ENCODE assay signal across 2 cellular contexts in the genomic region with DNA sequence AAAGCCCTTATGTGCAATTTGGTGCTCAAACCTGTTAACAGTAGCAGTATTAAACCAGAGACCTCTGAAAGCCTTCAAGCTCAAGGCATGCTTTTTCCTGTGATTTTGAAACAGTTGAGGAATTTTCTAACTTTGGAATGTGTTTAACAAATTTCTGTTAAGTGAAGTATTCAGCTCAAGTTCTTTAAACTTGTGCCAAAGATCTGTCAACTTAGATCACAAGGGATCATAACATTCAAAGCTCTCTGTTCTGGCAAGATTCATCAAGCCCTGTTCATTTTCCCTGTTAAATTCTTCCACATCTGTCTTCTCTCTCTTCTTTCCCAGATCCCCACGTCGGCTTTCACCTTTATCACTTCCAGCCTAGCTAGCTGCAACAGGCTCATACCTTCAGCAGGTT.
TF ChIP-seq lines count a peak whose summit lies in the region.

No MANE protein-coding gene starts in this region.

TF ChIP-seq in HepG2, 621 proteins besides CTCF, POLR2A, EP300 and RAD21 (continued from another document):
- no peak for TF ChIP-seq GPBP1L1 (CRISPR knock-in tag; IDR thresholded peaks at IDR 0.05)
- no peak for TF ChIP-seq MXD3 (CRISPR knock-in tag; IDR thresholded peaks at IDR 0.05)
- no peak for TF ChIP-seq ZNF552 (CRISPR knock-in tag; IDR thresholded peaks at IDR 0.05; ENCODE audit: borderline replicate concordance)
- TF ChIP-seq TFDP2 (CRISPR knock-in tag; IDR thresholded peaks at IDR 0.05), result no peak
- no peak for TF ChIP-seq MEIS2 (CRISPR knock-in tag; IDR thresholded peaks at IDR 0.05)
- TF ChIP-seq RAD51 (IDR thresholded peaks at IDR 0.05; ENCODE audit: borderline replicate concordance), result no peak
- TF ChIP-seq ZNF430 (CRISPR knock-in tag; IDR thresholded peaks at IDR 0.05), result no peak
- no peak for TF ChIP-seq ZNF761 (CRISPR knock-in tag; conservative IDR thresholded peaks at IDR 0.05)
- TF ChIP-seq, protein P1, sequence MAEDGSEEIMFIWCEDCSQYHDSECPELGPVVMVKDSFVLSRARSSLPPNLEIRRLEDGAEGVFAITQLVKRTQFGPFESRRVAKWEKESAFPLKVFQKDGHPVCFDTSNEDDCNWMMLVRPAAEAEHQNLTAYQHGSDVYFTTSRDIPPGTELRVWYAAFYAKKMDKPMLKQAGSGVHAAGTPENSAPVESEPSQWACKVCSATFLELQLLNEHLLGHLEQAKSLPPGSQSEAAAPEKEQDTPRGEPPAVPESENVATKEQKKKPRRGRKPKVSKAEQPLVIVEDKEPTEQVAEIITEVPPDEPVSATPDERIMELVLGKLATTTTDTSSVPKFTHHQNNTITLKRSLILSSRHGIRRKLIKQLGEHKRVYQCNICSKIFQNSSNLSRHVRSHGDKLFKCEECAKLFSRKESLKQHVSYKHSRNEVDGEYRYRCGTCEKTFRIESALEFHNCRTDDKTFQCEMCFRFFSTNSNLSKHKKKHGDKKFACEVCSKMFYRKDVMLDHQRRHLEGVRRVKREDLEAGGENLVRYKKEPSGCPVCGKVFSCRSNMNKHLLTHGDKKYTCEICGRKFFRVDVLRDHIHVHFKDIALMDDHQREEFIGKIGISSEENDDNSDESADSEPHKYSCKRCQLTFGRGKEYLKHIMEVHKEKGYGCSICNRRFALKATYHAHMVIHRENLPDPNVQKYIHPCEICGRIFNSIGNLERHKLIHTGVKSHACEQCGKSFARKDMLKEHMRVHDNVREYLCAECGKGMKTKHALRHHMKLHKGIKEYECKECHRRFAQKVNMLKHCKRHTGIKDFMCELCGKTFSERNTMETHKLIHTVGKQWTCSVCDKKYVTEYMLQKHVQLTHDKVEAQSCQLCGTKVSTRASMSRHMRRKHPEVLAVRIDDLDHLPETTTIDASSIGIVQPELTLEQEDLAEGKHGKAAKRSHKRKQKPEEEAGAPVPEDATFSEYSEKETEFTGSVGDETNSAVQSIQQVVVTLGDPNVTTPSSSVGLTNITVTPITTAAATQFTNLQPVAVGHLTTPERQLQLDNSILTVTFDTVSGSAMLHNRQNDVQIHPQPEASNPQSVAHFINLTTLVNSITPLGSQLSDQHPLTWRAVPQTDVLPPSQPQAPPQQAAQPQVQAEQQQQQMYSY (CRISPR knock-in tag; IDR thresholded peaks at IDR 0.05), result no peak
TF ChIP-seq in HepG2: peak in this region for 0.

TF ChIP-seq in WTC11, 78 proteins besides CTCF, POLR2A, EP300 and RAD21:
- TF ChIP-seq, protein P2, sequence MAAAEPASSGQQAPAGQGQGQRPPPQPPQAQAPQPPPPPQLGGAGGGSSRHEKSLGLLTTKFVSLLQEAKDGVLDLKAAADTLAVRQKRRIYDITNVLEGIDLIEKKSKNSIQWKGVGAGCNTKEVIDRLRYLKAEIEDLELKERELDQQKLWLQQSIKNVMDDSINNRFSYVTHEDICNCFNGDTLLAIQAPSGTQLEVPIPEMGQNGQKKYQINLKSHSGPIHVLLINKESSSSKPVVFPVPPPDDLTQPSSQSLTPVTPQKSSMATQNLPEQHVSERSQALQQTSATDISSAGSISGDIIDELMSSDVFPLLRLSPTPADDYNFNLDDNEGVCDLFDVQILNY (CRISPR knock-in tag; IDR thresholded peaks at IDR 0.05), result no peak
- TF ChIP-seq ZBTB21 (CRISPR knock-in tag; IDR thresholded peaks at IDR 0.05; ENCODE audit: borderline replicate concordance) (no peak), HMGA2 (CRISPR knock-in tag; IDR thresholded peaks at IDR 0.05) (no peak), JAZF1 (CRISPR knock-in tag; IDR thresholded peaks at IDR 0.05) (no peak), ZNF416 (CRISPR knock-in tag; IDR thresholded peaks at IDR 0.05) (no peak), JUN (CRISPR knock-in tag; IDR thresholded peaks at IDR 0.05) (no peak), CBFB (CRISPR knock-in tag; IDR thresholded peaks at IDR 0.05; ENCODE audit: low read depth) (no peak), ZNF219 (CRISPR knock-in tag; IDR thresholded peaks at IDR 0.05; ENCODE audit: borderline replicate concordance) (no peak), CREB1 (CRISPR knock-in tag; IDR thresholded peaks at IDR 0.05) (no peak), E2F4 (CRISPR knock-in tag; IDR thresholded peaks at IDR 0.05; ENCODE audit: borderline replicate concordance, low read depth) (no peak), SOX15 (CRISPR knock-in tag; IDR thresholded peaks at IDR 0.05) (no peak), ATF6 (CRISPR knock-in tag; IDR thresholded peaks at IDR 0.05) (no peak), ESRRA (CRISPR knock-in tag; IDR thresholded peaks at IDR 0.05; ENCODE audit: borderline replicate concordance) (no peak), TEAD4 (CRISPR knock-in tag; IDR thresholded peaks at IDR 0.05) (no peak)
- TF ChIP-seq, protein P3, sequence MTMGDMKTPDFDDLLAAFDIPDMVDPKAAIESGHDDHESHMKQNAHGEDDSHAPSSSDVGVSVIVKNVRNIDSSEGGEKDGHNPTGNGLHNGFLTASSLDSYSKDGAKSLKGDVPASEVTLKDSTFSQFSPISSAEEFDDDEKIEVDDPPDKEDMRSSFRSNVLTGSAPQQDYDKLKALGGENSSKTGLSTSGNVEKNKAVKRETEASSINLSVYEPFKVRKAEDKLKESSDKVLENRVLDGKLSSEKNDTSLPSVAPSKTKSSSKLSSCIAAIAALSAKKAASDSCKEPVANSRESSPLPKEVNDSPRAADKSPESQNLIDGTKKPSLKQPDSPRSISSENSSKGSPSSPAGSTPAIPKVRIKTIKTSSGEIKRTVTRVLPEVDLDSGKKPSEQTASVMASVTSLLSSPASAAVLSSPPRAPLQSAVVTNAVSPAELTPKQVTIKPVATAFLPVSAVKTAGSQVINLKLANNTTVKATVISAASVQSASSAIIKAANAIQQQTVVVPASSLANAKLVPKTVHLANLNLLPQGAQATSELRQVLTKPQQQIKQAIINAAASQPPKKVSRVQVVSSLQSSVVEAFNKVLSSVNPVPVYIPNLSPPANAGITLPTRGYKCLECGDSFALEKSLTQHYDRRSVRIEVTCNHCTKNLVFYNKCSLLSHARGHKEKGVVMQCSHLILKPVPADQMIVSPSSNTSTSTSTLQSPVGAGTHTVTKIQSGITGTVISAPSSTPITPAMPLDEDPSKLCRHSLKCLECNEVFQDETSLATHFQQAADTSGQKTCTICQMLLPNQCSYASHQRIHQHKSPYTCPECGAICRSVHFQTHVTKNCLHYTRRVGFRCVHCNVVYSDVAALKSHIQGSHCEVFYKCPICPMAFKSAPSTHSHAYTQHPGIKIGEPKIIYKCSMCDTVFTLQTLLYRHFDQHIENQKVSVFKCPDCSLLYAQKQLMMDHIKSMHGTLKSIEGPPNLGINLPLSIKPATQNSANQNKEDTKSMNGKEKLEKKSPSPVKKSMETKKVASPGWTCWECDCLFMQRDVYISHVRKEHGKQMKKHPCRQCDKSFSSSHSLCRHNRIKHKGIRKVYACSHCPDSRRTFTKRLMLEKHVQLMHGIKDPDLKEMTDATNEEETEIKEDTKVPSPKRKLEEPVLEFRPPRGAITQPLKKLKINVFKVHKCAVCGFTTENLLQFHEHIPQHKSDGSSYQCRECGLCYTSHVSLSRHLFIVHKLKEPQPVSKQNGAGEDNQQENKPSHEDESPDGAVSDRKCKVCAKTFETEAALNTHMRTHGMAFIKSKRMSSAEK (CRISPR knock-in tag; IDR thresholded peaks at IDR 0.05; ENCODE audit: borderline replicate concordance), result no peak
- TF ChIP-seq, protein P4, sequence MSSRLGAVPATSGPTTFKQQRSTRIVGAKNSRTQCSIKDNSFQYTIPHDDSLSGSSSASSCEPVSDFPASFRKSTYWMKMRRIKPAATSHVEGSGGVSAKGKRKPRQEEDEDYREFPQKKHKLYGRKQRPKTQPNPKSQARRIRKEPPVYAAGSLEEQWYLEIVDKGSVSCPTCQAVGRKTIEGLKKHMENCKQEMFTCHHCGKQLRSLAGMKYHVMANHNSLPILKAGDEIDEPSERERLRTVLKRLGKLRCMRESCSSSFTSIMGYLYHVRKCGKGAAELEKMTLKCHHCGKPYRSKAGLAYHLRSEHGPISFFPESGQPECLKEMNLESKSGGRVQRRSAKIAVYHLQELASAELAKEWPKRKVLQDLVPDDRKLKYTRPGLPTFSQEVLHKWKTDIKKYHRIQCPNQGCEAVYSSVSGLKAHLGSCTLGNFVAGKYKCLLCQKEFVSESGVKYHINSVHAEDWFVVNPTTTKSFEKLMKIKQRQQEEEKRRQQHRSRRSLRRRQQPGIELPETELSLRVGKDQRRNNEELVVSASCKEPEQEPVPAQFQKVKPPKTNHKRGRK (CRISPR knock-in tag; IDR thresholded peaks at IDR 0.05; ENCODE audit: borderline replicate concordance), result no peak
TF ChIP-seq in WTC11: peak in this region for 0.
